ENCODE assay signal across 15 cellular contexts in the genomic region with DNA sequence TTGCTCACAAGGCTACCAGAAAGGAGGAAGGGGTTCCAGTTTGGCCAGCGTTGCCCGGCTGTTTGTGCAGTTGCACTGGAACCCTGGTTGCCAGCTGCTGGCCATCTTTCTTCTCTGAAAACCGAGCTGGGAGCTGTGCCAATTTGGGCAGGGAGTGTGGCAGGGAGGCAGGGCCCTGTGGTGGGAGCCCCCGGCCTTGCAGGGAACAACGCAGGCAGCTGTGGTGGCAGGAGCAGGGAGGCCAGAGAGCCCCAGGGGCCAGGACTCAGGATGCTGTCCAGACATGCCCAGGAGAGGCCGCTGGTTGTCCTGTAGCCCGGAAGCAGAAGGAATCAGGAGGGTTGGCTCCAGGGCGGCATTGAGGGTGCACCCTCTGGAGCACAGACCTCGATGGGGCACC. TPM values are rescaled to one million over a fixed set of nuclear protein-coding genes. Genes with fewer than 3 reads are reported as not detected.
DNase-seq lines count a peak whose midpoint lies in the region; ATAC-seq and TF ChIP-seq lines count a peak whose summit lies in the region.
"Had no signal": no experiment of that assay in that cellular context is flagged by ENCODE, and none has a peak within 500 bp of the region (broad histone marks: within the 10 kb centered on the region; RNA-seq: fewer than 3 reads in every experiment).

No MANE protein-coding gene starts in this region.

- H4K20me1 ChIP-seq in osteoblast (ENCODE audit: insufficient read depth, low read length) = peaks cover 8% of the 10 kb centered on the region

- H3K9me3 Mint-ChIP-seq in chondrocyte (ENCODE audit: low read depth) = no peaks in the 10 kb centered on the region
- no peaks in the 10 kb centered on the region for H3K9me3 Mint-ChIP-seq in natural killer cell treated with Interleukin-12 subunit alpha and Interleukin-12 subunit beta and Interleukin-15 and Interleukin-18, amount 100 ng/mL, for 72 hours
- H3K9me3 Mint-ChIP-seq: activated naive CD8-positive, alpha-beta T cell treated with anti-CD3 and anti-CD28 coated beads, Interleukin-2, amount 10 ng/mL, durations not matched to agents 7 days and 5 days; naive thymus-derived CD8-positive, alpha-beta T cell had no signal

- H3K36me3 Mint-ChIP-seq in chondrocyte (ENCODE audit: low read depth) = no peaks in the 10 kb centered on the region
- no peaks in the 10 kb centered on the region for H3K36me3 Mint-ChIP-seq in natural killer cell treated with Interleukin-12 subunit alpha and Interleukin-12 subunit beta and Interleukin-15 and Interleukin-18, amount 100 ng/mL, for 72 hours

- H3K4me1 ChIP-seq in osteoblast (ENCODE audit: insufficient read depth, low read length) = peaks cover 6% of the 10 kb centered on the region

- peaks cover 33% of the 10 kb centered on the region for H3K4me1 Mint-ChIP-seq in chondrocyte (ENCODE audit: low read depth)
- H3K4me1 Mint-ChIP-seq in natural killer cell treated with Interleukin-12 subunit alpha and Interleukin-12 subunit beta and Interleukin-15 and Interleukin-18, amount 100 ng/mL, for 72 hours (ENCODE audit: low read depth in 2 of 2) = peaks cover 9 to 13% of the 10 kb centered on the region in 2 donors

- peaks cover 9% of the 10 kb centered on the region for H3K79me2 ChIP-seq in osteoblast (ENCODE audit: insufficient read depth, low read length)

- TF ChIP-seq CTCF in chondrocyte (IDR thresholded peaks at IDR 0.05) (peak; percentile 24), osteoblast (IDR thresholded peaks at IDR 0.05; ENCODE audit: extremely low read depth, low read depth, low read length) (no peak)

- H3K27ac ChIP-seq in osteoblast (ENCODE audit: low read depth, low read length) = no peak overlapping the region
- H3K27ac ChIP-seq: suprapubic skin had no signal

- H3K9me3 ChIP-seq in osteoblast (ENCODE audit: low read depth, low read length) = no peaks in the 10 kb centered on the region
- H3K9me3 ChIP-seq: suprapubic skin had no signal

- H3K27me3 ChIP-seq in osteoblast (ENCODE audit: insufficient read depth, low read length) = no peaks in the 10 kb centered on the region
- H3K27me3 ChIP-seq: suprapubic skin had no signal

- peaks cover 4% of the 10 kb centered on the region for H3K36me3 ChIP-seq in osteoblast (ENCODE audit: insufficient read depth, low read length)

- H3K4me3 ChIP-seq in osteoblast (ENCODE audit: insufficient read depth, low read length) = no peak overlapping the region
- H3K4me3 ChIP-seq: suprapubic skin had no signal

- no peak overlapping the region for H3K27ac Mint-ChIP-seq in chondrocyte (ENCODE audit: unreplicated experiment)
- H3K27ac Mint-ChIP-seq in natural killer cell treated with Interleukin-12 subunit alpha and Interleukin-12 subunit beta and Interleukin-15 and Interleukin-18, amount 100 ng/mL, for 72 hours = no peak overlapping the region
- H3K27ac Mint-ChIP-seq: activated naive CD8-positive, alpha-beta T cell treated with anti-CD3 and anti-CD28 coated beads, Interleukin-2, amount 10 ng/mL, durations not matched to agents 7 days and 5 days; CD4-positive, CD25-positive, alpha-beta regulatory T cell had no signal

- no peak overlapping the region for H2AFZ ChIP-seq in osteoblast (ENCODE audit: low read length)

- no peak overlapping the region for H3K4me3 Mint-ChIP-seq in chondrocyte (ENCODE audit: unreplicated experiment)
- no peak overlapping the region for H3K4me3 Mint-ChIP-seq in natural killer cell treated with Interleukin-12 subunit alpha and Interleukin-12 subunit beta and Interleukin-15 and Interleukin-18, amount 100 ng/mL, for 72 hours
- H3K4me3 Mint-ChIP-seq: activated naive CD8-positive, alpha-beta T cell treated with anti-CD3 and anti-CD28 coated beads, Interleukin-2, amount 10 ng/mL, durations not matched to agents 7 days and 5 days; CD4-positive, CD25-positive, alpha-beta regulatory T cell had no signal

- H3K27me3 Mint-ChIP-seq in chondrocyte (ENCODE audit: low read depth) = no peaks in the 10 kb centered on the region
- no peaks in the 10 kb centered on the region for H3K27me3 Mint-ChIP-seq in natural killer cell treated with Interleukin-12 subunit alpha and Interleukin-12 subunit beta and Interleukin-15 and Interleukin-18, amount 100 ng/mL, for 72 hours
- H3K27me3 Mint-ChIP-seq: activated naive CD8-positive, alpha-beta T cell treated with anti-CD3 and anti-CD28 coated beads, Interleukin-2, amount 10 ng/mL, durations not matched to agents 7 days and 5 days had no signal

- H3K4me2 ChIP-seq in osteoblast (ENCODE audit: insufficient read depth, low read length) = no peak overlapping the region

- DNase-seq in EH (ENCODE audit: low read depth) (peak; percentile 29), NCI-H345 treated with DMSO at 0.1 percent for 48 hours (lab: John Stamatoyannopoulos, UW; ENCODE audit: unreplicated experiment) (peak; percentile 18), chondrocyte (ENCODE audit: low spot score) (no peak), osteoblast (ENCODE audit: insufficient read length, low spot score, missing footprints) (peak; percentile 89), left lobe of liver (ENCODE audit: low spot score) (no peak)
- no peak for DNase-seq in natural killer cell treated with Interleukin-12 subunit alpha and Interleukin-12 subunit beta and Interleukin-15 and Interleukin-18, amount 100 ng/mL, for 72 hours (ENCODE audit: low spot score)
- DNase-seq in activated CD8-positive, alpha-beta memory T cell treated with anti-CD3 and anti-CD28 coated beads, Interleukin-2, amount 50 U/mL, for 4 hours = no peak
- no peak for DNase-seq in activated CD4-positive, CD25-positive, alpha-beta regulatory T cell treated with anti-CD3 and anti-CD28 coated beads, Interleukin-2, amount 50 U/mL, for 72 hours
- DNase-seq: activated naive CD8-positive, alpha-beta T cell treated with anti-CD3 and anti-CD28 coated beads, Interleukin-2, amount 10 ng/mL, durations not matched to agents 7 days and 5 days; CD4-positive, CD25-positive, alpha-beta regulatory T cell; dermis blood vessel endothelial cell; naive thymus-derived CD8-positive, alpha-beta T cell; NCI-H2227 treated with DMSO at 0.1 percent for 48 hours had no signal

- ATAC-seq in natural killer cell treated with Interleukin-12 subunit alpha and Interleukin-12 subunit beta and Interleukin-15 and Interleukin-18, amount 100 ng/mL, for 72 hours = no peak
- ATAC-seq in left lobe of liver = no peak
- ATAC-seq: naive thymus-derived CD8-positive, alpha-beta T cell had no signal

RNA-seq across cellular contexts. Expression of a gene that starts 4.8 kb away (rescaled TPM):
- total RNA-seq in chondrocyte (9.5 to 14.6 TPM (median 9.7 TPM) in 3 replicates), osteoblast (9.7 and 10.9 TPM in 2 replicates), left lobe of liver (4.5 TPM)
- 10 to 100 TPM in 1 of 2 donors, 1 to 10 TPM in 1; 9.7 to 22.1 TPM for total RNA-seq in natural killer cell treated with Interleukin-12 subunit alpha and Interleukin-12 subunit beta and Interleukin-15 and Interleukin-18, amount 100 ng/mL, for 72 hours

RNA-seq across cellular contexts. Expression of a gene that starts 10.1 kb away (rescaled TPM):
- total RNA-seq in chondrocyte (0.17 to 0.23 TPM in 2 of 3 replicates, not detected in the other), osteoblast (not detected in 2 replicates), left lobe of liver (not detected)
- not detected for total RNA-seq in natural killer cell treated with Interleukin-12 subunit alpha and Interleukin-12 subunit beta and Interleukin-15 and Interleukin-18, amount 100 ng/mL, for 72 hours
- total RNA-seq: dermis blood vessel endothelial cell; naive thymus-derived CD8-positive, alpha-beta T cell; skeletal muscle tissue had no signal

RNA-seq across cellular contexts. Expression of a gene that starts 18.6 kb away (rescaled TPM):
- total RNA-seq in chondrocyte = not detected in 3 replicates
- not detected in 2 replicates for total RNA-seq in osteoblast
- not detected for total RNA-seq in natural killer cell treated with Interleukin-12 subunit alpha and Interleukin-12 subunit beta and Interleukin-15 and Interleukin-18, amount 100 ng/mL, for 72 hours
- not detected for total RNA-seq in left lobe of liver
- total RNA-seq: activated naive CD8-positive, alpha-beta T cell treated with anti-CD3 and anti-CD28 coated beads, Interleukin-2, amount 10 ng/mL, durations not matched to agents 7 days and 5 days; CD4-positive, CD25-positive, alpha-beta regulatory T cell; dermis blood vessel endothelial cell; naive thymus-derived CD8-positive, alpha-beta T cell; skeletal muscle tissue; suprapubic skin had no signal

RNA-seq across cellular contexts. Expression of a gene that starts 19.3 kb away (rescaled TPM):
- total RNA-seq in chondrocyte = not detected in 3 replicates
- total RNA-seq in osteoblast = under 0.01 and 0.29 TPM in 2 replicates
- 1 to 10 TPM in 1 of 2 donors, under 1 TPM in 1; 0.67 to 2.7 TPM for total RNA-seq in natural killer cell treated with Interleukin-12 subunit alpha and Interleukin-12 subunit beta and Interleukin-15 and Interleukin-18, amount 100 ng/mL, for 72 hours
- total RNA-seq in left lobe of liver = 1.2 TPM
- total RNA-seq: dermis blood vessel endothelial cell; naive thymus-derived CD8-positive, alpha-beta T cell; suprapubic skin had no signal

RNA-seq across cellular contexts. Expression of a gene that starts 25.8 kb away (rescaled TPM):
- total RNA-seq in chondrocyte (2.8 to 3.7 TPM (median 3.1 TPM) in 3 replicates), osteoblast (0.36 and 1.2 TPM in 2 replicates), left lobe of liver (not detected)
- under 1 TPM in 1 of 2 donors, not detected in 1; 0.78 TPM for total RNA-seq in natural killer cell treated with Interleukin-12 subunit alpha and Interleukin-12 subunit beta and Interleukin-15 and Interleukin-18, amount 100 ng/mL, for 72 hours
- total RNA-seq: CD4-positive, CD25-positive, alpha-beta regulatory T cell; skeletal muscle tissue had no signal

Comparison
In these comparisons a context has a peak if more than half of its experiments do, and no peak if none do; other contexts are left out.
1. DNase-seq: peak in EH (single experiment), NCI-H345 treated with DMSO at 0.1 percent for 48 hours (single experiment) and osteoblast (single experiment); none in chondrocyte (single experiment), natural killer cell treated with Interleukin-12 subunit alpha and Interleukin-12 subunit beta and Interleukin-15 and Interleukin-18, amount 100 ng/mL, for 72 hours (single experiment), activated CD8-positive, alpha-beta memory T cell treated with anti-CD3 and anti-CD28 coated beads, Interleukin-2, amount 50 U/mL, for 4 hours (single experiment), left lobe of liver (single experiment) and activated CD4-positive, CD25-positive, alpha-beta regulatory T cell treated with anti-CD3 and anti-CD28 coated beads, Interleukin-2, amount 50 U/mL, for 72 hours (single experiment).